10 cellular contexts compared by ENCODE assay signal in the genomic region with DNA sequence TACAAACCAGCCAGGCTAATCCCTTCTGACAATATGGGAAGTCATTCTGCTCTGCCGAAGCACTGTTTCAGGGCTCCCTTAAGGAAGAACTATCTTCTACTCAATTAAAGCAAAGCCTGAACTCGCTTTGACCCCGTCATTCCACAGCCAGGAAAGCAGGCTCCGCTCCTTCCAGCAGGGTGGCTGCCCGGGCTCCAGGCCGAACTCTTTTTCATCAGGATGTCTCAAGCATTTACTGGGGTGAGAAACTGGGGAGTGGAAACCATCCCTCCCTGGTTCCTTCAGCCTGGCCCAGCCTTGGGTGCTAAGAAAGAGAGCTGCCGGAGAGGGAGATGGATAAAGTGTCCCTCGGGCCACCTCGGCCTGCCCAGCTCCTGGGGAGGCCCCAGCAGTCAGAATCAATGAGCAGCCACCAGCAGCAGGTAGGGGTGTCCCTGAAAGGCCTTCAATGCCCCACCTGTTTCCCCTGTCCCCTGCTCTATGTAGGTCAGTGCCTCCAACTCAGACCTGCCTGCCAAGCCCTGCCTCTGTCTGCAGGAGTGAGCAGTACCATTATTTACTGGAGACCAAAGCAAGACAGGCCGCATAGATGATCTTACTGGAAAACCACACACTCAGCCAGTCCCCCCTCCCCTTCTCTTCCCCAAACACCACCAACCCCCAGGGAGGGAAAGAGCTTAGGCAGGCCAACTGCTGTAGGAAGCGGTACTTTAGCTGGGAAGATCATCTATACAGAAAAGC.
DNase-seq lines count a peak whose midpoint lies in the region; ATAC-seq and TF ChIP-seq lines count a peak whose summit lies in the region.
"Had no signal": no experiment of that assay in that cellular context is flagged by ENCODE, and none has a peak within 500 bp of the region (broad histone marks: within the 10 kb centered on the region; RNA-seq: fewer than 3 reads in every experiment).

No MANE protein-coding gene starts in this region.

- 55 to 70% (median 62%) methylated on average over 9 to 11 of the region's 11 CpGs for WGBS in heart left ventricle, 4 donors

- TF ChIP-seq CTCF in heart left ventricle (IDR thresholded peaks at IDR 0.05) (no peak), gastrocnemius medialis (IDR thresholded peaks at IDR 0.05 in 4 of 5, conservative IDR thresholded peaks at IDR 0.05 in 1 of 5) (no peak)

- H3K27me3 ChIP-seq in heart left ventricle = peaks cover 0 to 5% (median 0%) of the 10 kb centered on the region in 9 donors
- no peaks in the 10 kb centered on the region for H3K27me3 ChIP-seq in gastrocnemius medialis

- TF ChIP-seq POLR2A in heart left ventricle (IDR thresholded peaks at IDR 0.05) (no peak), gastrocnemius medialis (IDR thresholded peaks at IDR 0.05) (no peak)

- in situ Hi-C loops in G401 (cut with HindIII; ENCODE audit: low sequenced_read_pairs) (no loop called here), gastrocnemius medialis (cut with MboI; ENCODE audit: low sequenced_read_pairs in 4 of 4) (no loop called here)

- H3K36me3 Mint-ChIP-seq in activated CD4-positive, alpha-beta memory T cell treated with anti-CD3 and anti-CD28 coated beads, Interleukin-2, amount 10 ng/mL, durations not matched to agents 7 days and 5 days (ENCODE audit: low read depth) = no peaks in the 10 kb centered on the region

- intact Hi-C loops in heart left ventricle (cut with DNase I) (loop anchor here in 1 of 10 donors (10.0 kb wide), 1 partner anchor 138 kb away; no protein-coding TSS in a partner anchor), gastrocnemius medialis (cut with DNase I; ENCODE audit: low total_unique reads) (no loop called here)

- H3K36me3 ChIP-seq in heart left ventricle (no peaks in the 10 kb centered on the region), gastrocnemius medialis (no peaks in the 10 kb centered on the region)

- no peak overlapping the region for H3K4me3 Mint-ChIP-seq in stimulated activated naive CD8-positive, alpha-beta T cell treated with anti-CD3 and anti-CD28 coated beads, Interleukin-15, amount 100 ng/mL, for 72 hours
- H3K4me3 Mint-ChIP-seq in activated CD4-positive, alpha-beta memory T cell treated with anti-CD3 and anti-CD28 coated beads, Interleukin-2, amount 10 ng/mL, durations not matched to agents 7 days and 5 days = no peak overlapping the region

- H3K9me3 Mint-ChIP-seq in stimulated activated naive CD8-positive, alpha-beta T cell treated with anti-CD3 and anti-CD28 coated beads, Interleukin-15, amount 100 ng/mL, for 72 hours = no peaks in the 10 kb centered on the region
- H3K9me3 Mint-ChIP-seq in activated CD4-positive, alpha-beta memory T cell treated with anti-CD3 and anti-CD28 coated beads, Interleukin-2, amount 10 ng/mL, durations not matched to agents 7 days and 5 days = no peaks in the 10 kb centered on the region

- H3K27ac ChIP-seq in heart left ventricle (peak overlapping the region in 5 of 12 donors; percentile 23 to 78 (median 56)), gastrocnemius medialis (peak overlapping the region; percentile 1 to 44 (median 12))
- H3K27ac ChIP-seq: KMS-11 had no signal

- ATAC-seq in heart left ventricle (peak in 3 of 4 donors; percentile 44 to 69 (median 45)), gastrocnemius medialis (peak in 1 of 2 donors; percentile 36), GM18907 (IDR thresholded peaks at IDR 0.05; ENCODE audit: unreplicated experiment) (no peak)
- no peak for ATAC-seq in stimulated activated naive CD8-positive, alpha-beta T cell treated with anti-CD3 and anti-CD28 coated beads, Interleukin-15, amount 100 ng/mL, for 72 hours

- H3K9me3 ChIP-seq in heart left ventricle (no peaks in the 10 kb centered on the region), gastrocnemius medialis (no peaks in the 10 kb centered on the region)

- H3K4me1 Mint-ChIP-seq in stimulated activated naive CD8-positive, alpha-beta T cell treated with anti-CD3 and anti-CD28 coated beads, Interleukin-15, amount 100 ng/mL, for 72 hours = peaks cover 11% of the 10 kb centered on the region
- H3K4me1 Mint-ChIP-seq in activated CD4-positive, alpha-beta memory T cell treated with anti-CD3 and anti-CD28 coated beads, Interleukin-2, amount 10 ng/mL, durations not matched to agents 7 days and 5 days = no peaks in the 10 kb centered on the region

- no peak overlapping the region for H3K4me3 ChIP-seq in heart left ventricle
- H3K4me3 ChIP-seq in gastrocnemius medialis = no peak overlapping the region

- DNase-seq in G401 (ENCODE audit: low spot score) (peak; percentile 6), NCI-H82 treated with DMSO at 0.1 percent for 48 hours (lab: John Stamatoyannopoulos, UW; ENCODE audit: unreplicated experiment) (peak; percentile 76), heart left ventricle (peak in 2 of 5 donors; percentile 42 to 51), gastrocnemius medialis (peak in 1 of 2 donors; percentile 43), NCI-H345 treated with DMSO at 0.1 percent for 48 hours (lab: John Stamatoyannopoulos, UW; ENCODE audit: unreplicated experiment) (no peak)
- no peak for DNase-seq in stimulated activated naive CD8-positive, alpha-beta T cell treated with anti-CD3 and anti-CD28 coated beads, Interleukin-15, amount 100 ng/mL, for 72 hours
- no peak for DNase-seq in activated CD4-positive, alpha-beta memory T cell treated with anti-CD3 and anti-CD28 coated beads, Interleukin-2, amount 10 ng/mL, durations not matched to agents 7 days and 5 days
- DNase-seq: stimulated activated CD4-positive, alpha-beta T cell treated with anti-CD3 and anti-CD28 coated beads, Interleukin-4, amount 100 ng/mL, for 24 hours had no signal

- peaks cover 30% of the 10 kb centered on the region for H3K27me3 Mint-ChIP-seq in stimulated activated naive CD8-positive, alpha-beta T cell treated with anti-CD3 and anti-CD28 coated beads, Interleukin-15, amount 100 ng/mL, for 72 hours
- peaks cover 22% of the 10 kb centered on the region for H3K27me3 Mint-ChIP-seq in activated CD4-positive, alpha-beta memory T cell treated with anti-CD3 and anti-CD28 coated beads, Interleukin-2, amount 10 ng/mL, durations not matched to agents 7 days and 5 days

- H3K4me1 ChIP-seq in heart left ventricle (peaks cover 0 to 64% (median 24%) of the 10 kb centered on the region in 12 donors), gastrocnemius medialis (peaks cover 0 to 16% of the 10 kb centered on the region in 2 donors)

- CTCF ChIA-PET in activated CD4-positive, alpha-beta memory T cell treated with anti-CD3 and anti-CD28 coated beads, Interleukin-2, amount 10 ng/mL, durations not matched to agents 7 days and 5 days (lab: Charles Lee) = no interaction called here

- POLR2A ChIA-PET in activated CD4-positive, alpha-beta memory T cell treated with anti-CD3 and anti-CD28 coated beads, Interleukin-2, amount 10 ng/mL, durations not matched to agents 7 days and 5 days (lab: Charles Lee) = no interaction called here

- no peak overlapping the region for H3K27ac Mint-ChIP-seq in stimulated activated naive CD8-positive, alpha-beta T cell treated with anti-CD3 and anti-CD28 coated beads, Interleukin-15, amount 100 ng/mL, for 72 hours
- no peak overlapping the region for H3K27ac Mint-ChIP-seq in activated CD4-positive, alpha-beta memory T cell treated with anti-CD3 and anti-CD28 coated beads, Interleukin-2, amount 10 ng/mL, durations not matched to agents 7 days and 5 days

Comparison
In these comparisons a context has a peak if more than half of its experiments do, and no peak if none do; other contexts are left out.
1. DNase-seq: peak in G401 (single experiment) and NCI-H82 treated with DMSO at 0.1 percent for 48 hours (single experiment); none in stimulated activated naive CD8-positive, alpha-beta T cell treated with anti-CD3 and anti-CD28 coated beads, Interleukin-15, amount 100 ng/mL, for 72 hours (0 of 2), NCI-H345 treated with DMSO at 0.1 percent for 48 hours (single experiment) and activated CD4-positive, alpha-beta memory T cell treated with anti-CD3 and anti-CD28 coated beads, Interleukin-2, amount 10 ng/mL, durations not matched to agents 7 days and 5 days (single experiment).
2. ATAC-seq: peak in heart left ventricle (3 of 4); none in stimulated activated naive CD8-positive, alpha-beta T cell treated with anti-CD3 and anti-CD28 coated beads, Interleukin-15, amount 100 ng/mL, for 72 hours (single experiment) and GM18907 (single experiment).